In the genomic region with DNA sequence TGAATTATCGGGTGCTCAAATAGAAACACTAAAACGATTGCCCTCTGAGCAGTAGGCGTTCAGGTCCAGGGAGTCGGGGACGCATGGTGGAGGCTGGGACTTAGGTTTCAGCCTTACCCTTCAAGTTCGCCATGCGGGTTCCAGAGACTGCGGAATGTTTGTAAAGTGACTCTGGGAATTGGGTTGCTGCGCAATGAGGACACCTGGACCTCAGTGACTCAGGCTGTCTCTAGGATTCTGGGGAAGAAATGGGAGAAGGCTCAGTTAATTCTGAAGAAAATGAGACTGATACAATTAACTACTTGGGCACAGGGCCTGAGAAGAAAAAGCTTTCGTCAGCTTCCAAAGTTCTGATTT, we compare ENCODE assay signal across 8 cellular contexts. TPM values are rescaled to one million over a fixed set of nuclear protein-coding genes. Genes with fewer than 3 reads are reported as not detected.
DNase-seq lines count a peak whose midpoint lies in the region; ATAC-seq and TF ChIP-seq lines count a peak whose summit lies in the region.

No MANE protein-coding gene starts in this region.

- peak; percentile 59 for DNase-seq in GM03348 (ENCODE audit: low spot score)
- peak; percentile 66 for DNase-seq in RWPE1 (ENCODE audit: low spot score)
- DNase-seq in fibroblast of villous mesenchyme (ENCODE audit: low read depth) = peak; percentile 58
- DNase-seq in retinal pigment epithelial cell (ENCODE audit: low read depth) = no peak
- no peak for DNase-seq in omental fat pad (ENCODE audit: low spot score)
- no peak for DNase-seq in amniotic stem cell (lab: John Stamatoyannopoulos, UW)
- DNase-seq in GDM1 (lab: John Stamatoyannopoulos, UW) = no peak
- DNase-seq in central memory CD4-positive, alpha-beta T cell = no peak

- H3K4me3 ChIP-seq in fibroblast of villous mesenchyme (ENCODE audit: low read depth, low read length) (peak overlapping the region; percentile 79), retinal pigment epithelial cell (ENCODE audit: low read length) (peak overlapping the region; percentile 71)

- no peak for ATAC-seq in omental fat pad (ENCODE audit: low FRiP score)

- CTCF ChIA-PET in RWPE1 (lab: Yijun Ruan, JAX) = interaction anchor here (0.7 to 1.0 kb wide), 3 partner anchors 31 to 955 kb away, joined by 3 to 4 read pairs (median 3); no protein-coding TSS in a partner anchor

- peak overlapping the region; percentile 88 for H3K27ac ChIP-seq in RWPE1

- TF ChIP-seq CTCF in RWPE1 (conservative IDR thresholded peaks at IDR 0.05; ENCODE audit: low read depth) = no peak
- TF ChIP-seq CTCF in fibroblast of villous mesenchyme (IDR thresholded peaks at IDR 0.05; ENCODE audit: insufficient read depth, low read depth, low read length) = no peak
- no peak for TF ChIP-seq CTCF in retinal pigment epithelial cell (conservative IDR thresholded peaks at IDR 0.05; ENCODE audit: low read depth, low read length)
- no peak for TF ChIP-seq CTCF in omental fat pad (IDR thresholded peaks at IDR 0.05)

- POLR2A ChIA-PET in RWPE1 (lab: Yijun Ruan, JAX; ENCODE audit: low non-redundant PET) = interaction anchor here (2.3 to 2.4 kb wide), 2 partner anchors 22 to 27 kb away, joined by 7 to 16 read pairs; no protein-coding TSS in a partner anchor

RNA-seq across cellular contexts. Expression of gene LGALS3, which starts 1.1 kb away (rescaled TPM):
- total RNA-seq in fibroblast of villous mesenchyme = 120 and 198 TPM in 2 replicates
- total RNA-seq in omental fat pad = 100 to 1,000 TPM; 325 to 450 (median 349) TPM

Comparison
In these comparisons a context has a peak if more than half of its experiments do, and no peak if none do; other contexts are left out.
1. DNase-seq: peak in GM03348 (single experiment), RWPE1 (single experiment) and fibroblast of villous mesenchyme (single experiment); none in retinal pigment epithelial cell (single experiment), omental fat pad (single experiment), amniotic stem cell (single experiment), GDM1 (single experiment) and central memory CD4-positive, alpha-beta T cell (single experiment).